19 cellular contexts compared by ENCODE assay signal in genomic region chr4:24195976-24196736, GRCh38.
DNase-seq lines count a peak whose midpoint lies in the region; FAIRE-seq and TF ChIP-seq lines count a peak whose summit lies in the region.
"Had no signal": no experiment of that assay in that cellular context is flagged by ENCODE, and none has a peak within 500 bp of the region (broad histone marks: within the 10 kb centered on the region; RNA-seq: fewer than 3 reads in every experiment).

No MANE protein-coding gene starts in this region.

- WGBS in esophagus muscularis mucosa, result 57% methylated on average over 3 of the region's 3 CpGs

- no peak for TF ChIP-seq EP300 in esophagus muscularis mucosa (IDR thresholded peaks at IDR 0.05)

- TF ChIP-seq CTCF in kidney epithelial cell (IDR thresholded peaks at IDR 0.05; ENCODE audit: insufficient read depth, low read length, poor library complexity, severe bottlenecking) (peak; percentile 18), esophagus muscularis mucosa (IDR thresholded peaks at IDR 0.05) (no peak)

- H3K4me3 ChIP-seq in kidney epithelial cell (ENCODE audit: low read depth, low read length), result no peak overlapping the region
- no peak overlapping the region for H3K4me3 ChIP-seq in esophagus muscularis mucosa
- H3K4me3 ChIP-seq: prostate gland, tibial artery had no signal

- intact Hi-C loops in esophagus muscularis mucosa (cut with DNase I), result no loop called here

- H3K4me1 ChIP-seq in esophagus muscularis mucosa, result peaks cover 0 to 7% (median 0%) of the 10 kb centered on the region in 4 donors
- H3K4me1 ChIP-seq: prostate gland, tibial artery had no signal

- TF ChIP-seq POLR2A in esophagus muscularis mucosa (IDR thresholded peaks at IDR 0.05; ENCODE audit: low read depth) (no peak), GM12891 (IDR thresholded peaks at IDR 0.05; ENCODE audit: low read depth, low read length) (no peak)

- no peak for FAIRE-seq in GM12891 (lab: Jason Lieb, UNC)
- FAIRE-seq: GM18507 had no signal

- no peaks in the 10 kb centered on the region for H3K9me3 ChIP-seq in esophagus muscularis mucosa
- H3K9me3 ChIP-seq: prostate gland, tibial artery had no signal

- DNase-seq in DMS53 (lab: John Stamatoyannopoulos, UW) (peak; percentile 18), DMS53 treated with DMSO at 0.1 percent for 48 hours (lab: John Stamatoyannopoulos, UW; ENCODE audit: unreplicated experiment) (no peak), cerebellar cortex (ENCODE audit: low spot score) (peak; percentile 44), kidney epithelial cell (ENCODE audit: low read depth) (no peak), esophagus muscularis mucosa (ENCODE audit: extremely low spot score) (no peak), GM12891 (ENCODE audit: insufficient read length, low spot score) (no peak)
- no peak for DNase-seq in activated T-cell treated with anti-CD3 and anti-CD28 coated beads, Interleukin-2, amount 50 U/mL, for 48 hours
- no peak for DNase-seq in central memory CD4-positive, alpha-beta T cell
- DNase-seq: activated CD8-positive, alpha-beta memory T cell treated with anti-CD3 and anti-CD28 coated beads for 24 hours; natural killer cell; NCI-H1436 treated with DMSO at 0.1 percent for 48 hours; NCI-H2227 treated with DMSO at 0.1 percent for 48 hours; stimulated activated CD4-positive, alpha-beta T cell treated with anti-CD3 and anti-CD28 coated beads, Interleukin-15, amount 100 ng/mL, for 24 hours; stimulated activated naive CD4-positive, alpha-beta T cell; tibial artery had no signal

- H3K36me3 ChIP-seq in kidney epithelial cell (ENCODE audit: control insufficient read depth, insufficient read depth, low read length) (no peaks in the 10 kb centered on the region), esophagus muscularis mucosa (no peaks in the 10 kb centered on the region)
- H3K36me3 ChIP-seq: prostate gland, tibial artery had no signal

- H3K27me3 ChIP-seq in kidney epithelial cell (ENCODE audit: control insufficient read depth, insufficient read depth, low read length) (no peaks in the 10 kb centered on the region), esophagus muscularis mucosa (no peaks in the 10 kb centered on the region)

- no peak overlapping the region for H3K27ac ChIP-seq in esophagus muscularis mucosa (replicated peaks in 1 of 4)
- H3K27ac ChIP-seq: 22Rv1, prostate gland, RWPE1, tibial artery had no signal

TF ChIP-seq in GM12891, 5 proteins besides CTCF, POLR2A, EP300 and RAD21:
- no peak for TF ChIP-seq POU2F2 (IDR thresholded peaks at IDR 0.05; ENCODE audit: low read depth, low read length)
- TF ChIP-seq TAF1 (IDR thresholded peaks at IDR 0.05; ENCODE audit: low read depth, low read length), result no peak
- TF ChIP-seq POLR2AphosphoS5 (IDR thresholded peaks at IDR 0.05; ENCODE audit: low read depth, low read length), result no peak
- no peak for TF ChIP-seq PAX5 (IDR thresholded peaks at IDR 0.05; ENCODE audit: insufficient read depth, low read length, severe bottlenecking)

Comparison
In these comparisons a context has a peak if more than half of its experiments do, and no peak if none do; other contexts are left out.
1. DNase-seq: peak in DMS53 (single experiment) and cerebellar cortex (single experiment); none in DMS53 treated with DMSO at 0.1 percent for 48 hours (single experiment), kidney epithelial cell (single experiment), activated T-cell treated with anti-CD3 and anti-CD28 coated beads, Interleukin-2, amount 50 U/mL, for 48 hours (0 of 2), esophagus muscularis mucosa (single experiment), GM12891 (single experiment) and central memory CD4-positive, alpha-beta T cell (single experiment).